Comparison of ENCODE assay signal across 20 cellular contexts in genomic region chr9:118362123-118362522, GRCh38.
A peak's percentile ranks its signal among the peaks of the same experiment; 100 is the strongest.
DNase-seq lines count a peak whose midpoint lies in the region; ATAC-seq and TF ChIP-seq lines count a peak whose summit lies in the region.
"Had no signal": no experiment of that assay in that cellular context is flagged by ENCODE, and none has a peak within 500 bp of the region (broad histone marks: within the 10 kb centered on the region; RNA-seq: fewer than 3 reads in every experiment).

No MANE protein-coding gene starts in this region.

- H3K27me3 ChIP-seq in MG63, result no peaks in the 10 kb centered on the region
- no peaks in the 10 kb centered on the region for H3K27me3 ChIP-seq in neural progenitor cell
- H3K27me3 ChIP-seq: Peyer's patch had no signal

- H3K4me3 ChIP-seq in MG63 (no peak overlapping the region), astrocyte of the spinal cord (ENCODE audit: low read depth, low read length) (no peak overlapping the region), neural progenitor cell (no peak overlapping the region)
- H3K4me3 ChIP-seq: GM23338, Peyer's patch had no signal

- H3K4me3 Mint-ChIP-seq in neural progenitor cell (no peak overlapping the region), natural killer cell (no peak overlapping the region)
- no peak overlapping the region for H3K4me3 Mint-ChIP-seq in activated T-cell treated with anti-CD3 and anti-CD28 coated beads, Interleukin-2, amount 50 U/mL, for 24 hours
- H3K4me3 Mint-ChIP-seq: B cell; CD4-positive, alpha-beta T cell; GM23338 had no signal

- H4K20me1 ChIP-seq in neural progenitor cell (ENCODE audit: low read depth), result no peaks in the 10 kb centered on the region

- no peak overlapping the region for H3K27ac Mint-ChIP-seq in neural progenitor cell
- no peak overlapping the region for H3K27ac Mint-ChIP-seq in natural killer cell
- H3K27ac Mint-ChIP-seq in activated T-cell treated with anti-CD3 and anti-CD28 coated beads, Interleukin-2, amount 50 U/mL, for 24 hours, result no peak overlapping the region
- H3K27ac Mint-ChIP-seq: B cell; CD4-positive, alpha-beta T cell; GM23338 had no signal

- H3K9me3 Mint-ChIP-seq in neural progenitor cell (no peaks in the 10 kb centered on the region), natural killer cell (peaks cover 6 to 9% of the 10 kb centered on the region in 2 donors)
- H3K9me3 Mint-ChIP-seq in activated T-cell treated with anti-CD3 and anti-CD28 coated beads, Interleukin-2, amount 50 U/mL, for 24 hours, result peaks cover 6% of the 10 kb centered on the region

- intact Hi-C loops in natural killer cell (cut with micrococcal nuclease), result no loop called here

- H3K4me2 ChIP-seq in neural progenitor cell, result no peak overlapping the region
- H3K4me2 ChIP-seq: GM23338 had no signal

- ATAC-seq in natural killer cell, result no peak
- no peak for ATAC-seq in GM19035 (IDR thresholded peaks at IDR 0.05; ENCODE audit: unreplicated experiment)
- no peak for ATAC-seq in HG03139 (IDR thresholded peaks at IDR 0.05; ENCODE audit: unreplicated experiment)
- ATAC-seq: GM23338 had no signal

- H3K27me3 Mint-ChIP-seq in neural progenitor cell (ENCODE audit: insufficient read depth, low read depth), result no peaks in the 10 kb centered on the region
- no peaks in the 10 kb centered on the region for H3K27me3 Mint-ChIP-seq in natural killer cell (ENCODE audit: low read depth in 2 of 2)
- H3K27me3 Mint-ChIP-seq in activated T-cell treated with anti-CD3 and anti-CD28 coated beads, Interleukin-2, amount 50 U/mL, for 24 hours, result no peaks in the 10 kb centered on the region
- H3K27me3 Mint-ChIP-seq: B cell; CD4-positive, alpha-beta T cell had no signal

- no peak overlapping the region for H3K9ac ChIP-seq in neural progenitor cell

- no peak overlapping the region for H3K27ac ChIP-seq in neural progenitor cell
- H3K27ac ChIP-seq: Peyer's patch had no signal

- peak overlapping the region; percentile 71 for H2AFZ ChIP-seq in neural progenitor cell (replicated peaks)
- H2AFZ ChIP-seq: GM23338 had no signal

- H3F3A ChIP-seq in neural progenitor cell (ENCODE audit: low read depth), result no peaks in the 10 kb centered on the region

- DNase-seq in Caki2 (ENCODE audit: low read depth) (peak; percentile 31), MG63 (peak; percentile 24), astrocyte of the spinal cord (ENCODE audit: low read depth, low spot score) (peak; percentile 49), neural progenitor cell (ENCODE audit: low spot score) (no peak), natural killer cell (no peak)
- no peak for DNase-seq in activated T-cell treated with anti-CD3 and anti-CD28 coated beads, Interleukin-2, amount 50 U/mL, for 24 hours
- DNase-seq: CD4-positive, alpha-beta T cell; DND-41; GDM1; Karpas-422; MV-4-11; NCI-H1417 treated with DMSO at 0.1 percent for 48 hours; NCI-H2029; NCI-H2171 treated with DMSO at 0.1 percent for 48 hours; NCI-H82; Peyer's patch had no signal

- H3K36me3 Mint-ChIP-seq in neural progenitor cell (no peaks in the 10 kb centered on the region), natural killer cell (no peaks in the 10 kb centered on the region)
- no peaks in the 10 kb centered on the region for H3K36me3 Mint-ChIP-seq in activated T-cell treated with anti-CD3 and anti-CD28 coated beads, Interleukin-2, amount 50 U/mL, for 24 hours (ENCODE audit: low read depth)

- no peaks in the 10 kb centered on the region for H3K79me2 ChIP-seq in neural progenitor cell (ENCODE audit: low read depth)

- H3K9me3 ChIP-seq in MG63 (peaks cover 6% of the 10 kb centered on the region), neural progenitor cell (ENCODE audit: low read depth) (no peaks in the 10 kb centered on the region)
- H3K9me3 ChIP-seq: Peyer's patch had no signal

- TF ChIP-seq CTCF in astrocyte of the spinal cord (IDR thresholded peaks at IDR 0.05; ENCODE audit: low read depth, low read length) (no peak), neural progenitor cell (IDR thresholded peaks at IDR 0.05) (no peak), natural killer cell (IDR thresholded peaks at IDR 0.05) (no peak)

- in situ Hi-C loops in Caki2 (cut with HindIII; ENCODE audit: low pct_unique_long_range_greater_than_20kb, low sequenced_read_pairs), result no loop called here
- in situ Hi-C loops in astrocyte of the spinal cord (cut with HindIII; ENCODE audit: low sequenced_read_pairs), result no loop called here

- H3K4me1 Mint-ChIP-seq in neural progenitor cell (peaks cover 13% of the 10 kb centered on the region), natural killer cell (no peaks in the 10 kb centered on the region)
- no peaks in the 10 kb centered on the region for H3K4me1 Mint-ChIP-seq in activated T-cell treated with anti-CD3 and anti-CD28 coated beads, Interleukin-2, amount 50 U/mL, for 24 hours (ENCODE audit: low read depth)
- H3K4me1 Mint-ChIP-seq: B cell, GM23338 had no signal

- peaks cover 5% of the 10 kb centered on the region for H3K4me1 ChIP-seq in neural progenitor cell
- H3K4me1 ChIP-seq: Peyer's patch had no signal

- H3K36me3 ChIP-seq in MG63 (no peaks in the 10 kb centered on the region), neural progenitor cell (no peaks in the 10 kb centered on the region)
- H3K36me3 ChIP-seq: Peyer's patch had no signal

Comparison
In these comparisons a context has a peak if more than half of its experiments do, and no peak if none do; other contexts are left out.
1. DNase-seq: peak in Caki2 (single experiment), MG63 (single experiment) and astrocyte of the spinal cord (single experiment); none in neural progenitor cell (single experiment), natural killer cell (single experiment) and activated T-cell treated with anti-CD3 and anti-CD28 coated beads, Interleukin-2, amount 50 U/mL, for 24 hours (single experiment).